ENCODE assay signal across 22 cellular contexts in genomic region chr14:104445832-104446381, GRCh38.
DNase-seq lines count a peak whose midpoint lies in the region; ATAC-seq and TF ChIP-seq lines count a peak whose summit lies in the region.
"Had no signal": no experiment of that assay in that cellular context is flagged by ENCODE, and none has a peak within 500 bp of the region (broad histone marks: within the 10 kb centered on the region; RNA-seq: fewer than 3 reads in every experiment).

No MANE protein-coding gene starts in this region.

- ATAC-seq in GM19452 (IDR thresholded peaks at IDR 0.05; ENCODE audit: unreplicated experiment) = no peak
- ATAC-seq: activated CD8-positive, alpha-beta T cell treated with anti-CD3 and anti-CD28 coated beads, Interleukin-2, amount 10 ng/mL, durations not matched to agents 7 days and 5 days; activated naive CD4-positive, alpha-beta T cell treated with anti-CD3 and anti-CD28 coated beads, Interleukin-2, amount 50 U/mL, for 72 hours; K562 had no signal

- peaks cover 3% of the 10 kb centered on the region for H3K27me3 Mint-ChIP-seq in activated T-helper 2 cell treated with anti-CD3 and anti-CD28 coated beads, Interferon-gamma antibody, Interleukin-2, Interleukin-4, amounts not matched to agents 10 μg/mL and 5 μg/mL and 100 μg/mL, durations not matched to agents 14 hours and 24 hours and 36 hours (ENCODE audit: low read depth)
- H3K27me3 Mint-ChIP-seq in type B pancreatic cell = peaks cover 23% of the 10 kb centered on the region

- no peak for TF ChIP-seq CTCF in type B pancreatic cell (conservative IDR thresholded peaks at IDR 0.05)

- H3K9me3 Mint-ChIP-seq in activated T-helper 2 cell treated with anti-CD3 and anti-CD28 coated beads, Interferon-gamma antibody, Interleukin-2, Interleukin-4, amounts not matched to agents 10 μg/mL and 5 μg/mL and 100 μg/mL, durations not matched to agents 14 hours and 24 hours and 36 hours = peaks cover 26% of the 10 kb centered on the region
- peaks cover 12% of the 10 kb centered on the region for H3K9me3 Mint-ChIP-seq in type B pancreatic cell

- H3K27ac Mint-ChIP-seq in activated T-helper 2 cell treated with anti-CD3 and anti-CD28 coated beads, Interferon-gamma antibody, Interleukin-2, Interleukin-4, amounts not matched to agents 10 μg/mL and 5 μg/mL and 100 μg/mL, durations not matched to agents 14 hours and 24 hours and 36 hours = no peak overlapping the region
- H3K27ac Mint-ChIP-seq in type B pancreatic cell = no peak overlapping the region
- H3K27ac Mint-ChIP-seq: activated CD8-positive, alpha-beta T cell treated with anti-CD3 and anti-CD28 coated beads, Interleukin-2, amount 10 ng/mL, durations not matched to agents 7 days and 5 days; activated naive CD4-positive, alpha-beta T cell treated with anti-CD3 and anti-CD28 coated beads, Interleukin-2, amount 50 U/mL, for 72 hours; activated T-cell treated with anti-CD3 and anti-CD28 coated beads, Interleukin-2, amount 50 U/mL, for 24 hours; memory B cell had no signal

- no peaks in the 10 kb centered on the region for H3K4me1 Mint-ChIP-seq in activated T-helper 2 cell treated with anti-CD3 and anti-CD28 coated beads, Interferon-gamma antibody, Interleukin-2, Interleukin-4, amounts not matched to agents 10 μg/mL and 5 μg/mL and 100 μg/mL, durations not matched to agents 14 hours and 24 hours and 36 hours (ENCODE audit: low read depth)
- no peaks in the 10 kb centered on the region for H3K4me1 Mint-ChIP-seq in type B pancreatic cell (ENCODE audit: unreplicated experiment)

- intact Hi-C loops in activated T-helper 2 cell treated with anti-CD3 and anti-CD28 coated beads, Interferon-gamma antibody, Interleukin-2, Interleukin-4, amounts not matched to agents 10 μg/mL and 5 μg/mL and 100 μg/mL, durations not matched to agents 14 hours and 24 hours and 36 hours (cut with micrococcal nuclease) = no loop called here

- H3K36me3 Mint-ChIP-seq in activated T-helper 2 cell treated with anti-CD3 and anti-CD28 coated beads, Interferon-gamma antibody, Interleukin-2, Interleukin-4, amounts not matched to agents 10 μg/mL and 5 μg/mL and 100 μg/mL, durations not matched to agents 14 hours and 24 hours and 36 hours (ENCODE audit: low read depth) = no peaks in the 10 kb centered on the region
- no peaks in the 10 kb centered on the region for H3K36me3 Mint-ChIP-seq in type B pancreatic cell

- no peak overlapping the region for H3K4me3 Mint-ChIP-seq in activated T-helper 2 cell treated with anti-CD3 and anti-CD28 coated beads, Interferon-gamma antibody, Interleukin-2, Interleukin-4, amounts not matched to agents 10 μg/mL and 5 μg/mL and 100 μg/mL, durations not matched to agents 14 hours and 24 hours and 36 hours (ENCODE audit: low read depth)
- H3K4me3 Mint-ChIP-seq in type B pancreatic cell = no peak overlapping the region
- H3K4me3 Mint-ChIP-seq: activated CD8-positive, alpha-beta T cell treated with anti-CD3 and anti-CD28 coated beads, Interleukin-2, amount 10 ng/mL, durations not matched to agents 7 days and 5 days; activated T-cell treated with anti-CD3 and anti-CD28 coated beads, Interleukin-2, amount 50 U/mL, for 24 hours; memory B cell had no signal

- peak; percentile 4 for DNase-seq in activated naive CD4-positive, alpha-beta T cell treated with anti-CD3 and anti-CD28 coated beads, Interleukin-2, amount 50 U/mL, for 16 hours
- DNase-seq in activated naive CD4-positive, alpha-beta T cell (lab: John Stamatoyannopoulos, UW) = no peak
- peak; percentile 6 for DNase-seq in activated T-helper 2 cell treated with anti-CD3 and anti-CD28 coated beads, Interferon-gamma antibody, Interleukin-2, Interleukin-4, amounts not matched to agents 10 μg/mL and 5 μg/mL and 100 μg/mL, durations not matched to agents 14 hours and 24 hours and 36 hours (ENCODE audit: low spot score)
- DNase-seq in mesenteric fat pad (ENCODE audit: low spot score) (peak; percentile 72), type B pancreatic cell (ENCODE audit: extremely low spot score, unreplicated experiment) (peak; percentile 64), NCI-H146 (lab: John Stamatoyannopoulos, UW) (no peak)
- DNase-seq: activated CD8-positive, alpha-beta T cell treated with anti-CD3 and anti-CD28 coated beads, Interleukin-2, amount 10 ng/mL, durations not matched to agents 7 days and 5 days; activated T-cell treated with anti-CD3 and anti-CD28 coated beads, Interleukin-2, amount 50 U/mL, for 24 hours; C1 segment of cervical spinal cord; Caco-2; DMS79 treated with DMSO at 0.1 percent for 48 hours; effector memory CD4-positive, alpha-beta T cell; erythroblast; kidney glomerular epithelial cell; NCI-H1092 treated with DMSO at 0.1 percent for 48 hours; NCI-H187 treated with DMSO at 0.1 percent for 48 hours; NCI-H2171 treated with DMSO at 0.1 percent for 48 hours; T-helper 1 cell had no signal

Comparison
In these comparisons a context has a peak if more than half of its experiments do, and no peak if none do; other contexts are left out.
1. DNase-seq: peak in activated naive CD4-positive, alpha-beta T cell treated with anti-CD3 and anti-CD28 coated beads, Interleukin-2, amount 50 U/mL, for 16 hours (single experiment), activated T-helper 2 cell treated with anti-CD3 and anti-CD28 coated beads, Interferon-gamma antibody, Interleukin-2, Interleukin-4, amounts not matched to agents 10 μg/mL and 5 μg/mL and 100 μg/mL, durations not matched to agents 14 hours and 24 hours and 36 hours (single experiment), mesenteric fat pad (single experiment) and type B pancreatic cell (single experiment); none in activated naive CD4-positive, alpha-beta T cell (0 of 4) and NCI-H146 (single experiment).